In genomic region chr3:71372369-71372768, GRCh38 we compare ENCODE assay signal across 13 cellular contexts.
DNase-seq lines count a peak whose midpoint lies in the region; ATAC-seq and TF ChIP-seq lines count a peak whose summit lies in the region.
"Had no signal": no experiment of that assay in that cellular context is flagged by ENCODE, and none has a peak within 500 bp of the region (broad histone marks: within the 10 kb centered on the region; RNA-seq: fewer than 3 reads in every experiment).

No MANE protein-coding gene starts in this region.

- TF ChIP-seq POLR2A in spleen (IDR thresholded peaks at IDR 0.05): no peak

- H3K27ac ChIP-seq in thymus (ENCODE audit: low read depth) (peak overlapping the region; percentile 89), spleen (no peak overlapping the region), right cardiac atrium (ENCODE audit: low read length) (no peak overlapping the region)
- H3K27ac ChIP-seq: adrenal gland had no signal

- intact Hi-C loops in left colon (cut with DNase I, micrococcal nuclease) (no loop called here), spleen (cut with DNase I; ENCODE audit: low total_unique reads) (no loop called here), right cardiac atrium (cut with DNase I) (no loop called here)

- no peak for DNase-seq in activated T-cell treated with anti-CD3 and anti-CD28 coated beads, Interleukin-2, amount 50 U/mL, for 72 hours
- DNase-seq in activated T-cell treated with anti-CD3 and anti-CD28 coated beads for 4 hours: no peak
- no peak for DNase-seq in T-helper 17 cell
- DNase-seq in left colon: peak in 1 of 2 donors; percentile 27
- DNase-seq in spleen: no peak
- no peak for DNase-seq in GM10248 (ENCODE audit: extremely low spot score)
- no peak for DNase-seq in right cardiac atrium
- DNase-seq: adrenal gland; hippocampal formation; NCI-H2081 treated with DMSO at 0.1 percent for 48 hours; NCI-H82; stimulated activated CD4-positive, alpha-beta T cell treated with anti-CD3 and anti-CD28 coated beads, Interleukin-12 subunit alpha, Interleukin-12 subunit beta, amount 100 ng/mL, for 4 hours had no signal

- H3K27me3 ChIP-seq in thymus (ENCODE audit: control insufficient read depth, insufficient read depth): no peaks in the 10 kb centered on the region
- no peaks in the 10 kb centered on the region for H3K27me3 ChIP-seq in spleen (replicated peaks in 1 of 7)
- no peaks in the 10 kb centered on the region for H3K27me3 ChIP-seq in right cardiac atrium (ENCODE audit: control insufficient read depth, insufficient read depth)
- H3K27me3 ChIP-seq: adrenal gland had no signal

- H3K4me3 ChIP-seq in thymus (ENCODE audit: low read length): peak overlapping the region; percentile 28
- no peak overlapping the region for H3K4me3 ChIP-seq in spleen
- no peak overlapping the region for H3K4me3 ChIP-seq in right cardiac atrium (ENCODE audit: low read length)
- H3K4me3 ChIP-seq: adrenal gland had no signal

- POLR2A ChIA-PET in GM10248 (lab: Yijun Ruan, JAX): no interaction called here

- H3K4me3 Mint-ChIP-seq in activated T-cell treated with anti-CD3 and anti-CD28 coated beads, Interleukin-2, amount 50 U/mL, for 72 hours: peak overlapping the region; percentile 42 to 66
- H3K4me3 Mint-ChIP-seq in T-helper 17 cell: peak overlapping the region; percentile 5

- H3K4me1 ChIP-seq in thymus (ENCODE audit: control insufficient read depth, insufficient read depth, low read length) (peaks cover 35% of the 10 kb centered on the region), spleen (peaks cover 0 to 76% (median 8%) of the 10 kb centered on the region in 6 donors), right cardiac atrium (ENCODE audit: control insufficient read depth, insufficient read depth, low read length) (no peaks in the 10 kb centered on the region)

- no peak overlapping the region for H3K27ac Mint-ChIP-seq in activated T-cell treated with anti-CD3 and anti-CD28 coated beads, Interleukin-2, amount 50 U/mL, for 72 hours
- peak overlapping the region; percentile 94 for H3K27ac Mint-ChIP-seq in T-helper 17 cell

- CTCF ChIA-PET in GM10248 (lab: Yijun Ruan, JAX): interaction anchor here (1.1 kb wide), 1 partner anchor 10 kb away, joined by 3 read pairs; no protein-coding TSS in a partner anchor

- no peaks in the 10 kb centered on the region for H3K9me3 Mint-ChIP-seq in activated T-cell treated with anti-CD3 and anti-CD28 coated beads, Interleukin-2, amount 50 U/mL, for 72 hours

- peaks cover 0 to 1% of the 10 kb centered on the region in 2 donors for H3K36me3 Mint-ChIP-seq in activated T-cell treated with anti-CD3 and anti-CD28 coated beads, Interleukin-2, amount 50 U/mL, for 72 hours (ENCODE audit: insufficient read depth in 2 of 2)
- peaks cover 1% of the 10 kb centered on the region for H3K36me3 Mint-ChIP-seq in T-helper 17 cell (ENCODE audit: low read depth)

- H3K36me3 ChIP-seq in thymus (ENCODE audit: control insufficient read depth, insufficient read depth) (no peaks in the 10 kb centered on the region), spleen (no peaks in the 10 kb centered on the region)
- H3K36me3 ChIP-seq: adrenal gland had no signal

- peaks cover 75% of the 10 kb centered on the region for H3K4me1 Mint-ChIP-seq in activated T-cell treated with anti-CD3 and anti-CD28 coated beads, Interleukin-2, amount 50 U/mL, for 72 hours (ENCODE audit: low read depth)
- peaks cover 20% of the 10 kb centered on the region for H3K4me1 Mint-ChIP-seq in T-helper 17 cell

- no peaks in the 10 kb centered on the region for H3K9me3 ChIP-seq in T-helper 17 cell (ENCODE audit: control insufficient read depth, low read length, poor library complexity, severe bottlenecking)
- no peaks in the 10 kb centered on the region for H3K9me3 ChIP-seq in thymus (ENCODE audit: control insufficient read depth)
- no peaks in the 10 kb centered on the region for H3K9me3 ChIP-seq in spleen
- H3K9me3 ChIP-seq in right cardiac atrium (ENCODE audit: control insufficient read depth, low read length): no peaks in the 10 kb centered on the region
- H3K9me3 ChIP-seq: adrenal gland had no signal

- no peak for TF ChIP-seq CTCF in spleen (IDR thresholded peaks at IDR 0.05 in 8 of 11, conservative IDR thresholded peaks at IDR 0.05 in 3 of 11)
- TF ChIP-seq CTCF in GM10248 (IDR thresholded peaks at IDR 0.05; ENCODE audit: control extremely low read depth, extremely low read depth, low read depth, missing control alignments): no peak

- H3K27me3 Mint-ChIP-seq in activated T-cell treated with anti-CD3 and anti-CD28 coated beads, Interleukin-2, amount 50 U/mL, for 72 hours (ENCODE audit: low read depth): peaks cover 21% of the 10 kb centered on the region
- H3K27me3 Mint-ChIP-seq in T-helper 17 cell: no peaks in the 10 kb centered on the region

- 78% methylated on average over 5 of the region's 5 CpGs for WGBS in thymus
- WGBS in spleen, 5 donors: 70 to 85% (median 77%) methylated on average over 5 of the region's 5 CpGs
- 87% methylated on average over 5 of the region's 5 CpGs for WGBS in right cardiac atrium

- no peak for ATAC-seq in activated T-cell treated with anti-CD3 and anti-CD28 coated beads, Interleukin-2, amount 50 U/mL, for 72 hours (replicated peaks in 1 of 2)
- ATAC-seq in T-helper 17 cell (peak; percentile 13), left colon (peak; percentile 98), right cardiac atrium (no peak)

Comparison
In these comparisons a context has a peak if more than half of its experiments do, and no peak if none do; other contexts are left out.
1. ATAC-seq: peak in T-helper 17 cell (single experiment) and left colon (single experiment); none in activated T-cell treated with anti-CD3 and anti-CD28 coated beads, Interleukin-2, amount 50 U/mL, for 72 hours (0 of 2) and right cardiac atrium (0 of 2).